1 cellular context compared by ENCODE assay signal in genomic region chr5:126788409-126788808, GRCh38.
TF ChIP-seq lines count a peak whose summit lies in the region.

No MANE protein-coding gene starts in this region.

TF ChIP-seq in GM12878, 131 proteins besides CTCF, POLR2A, EP300 and RAD21:
- TF ChIP-seq MLLT1 (IDR thresholded peaks at IDR 0.05) (peak; percentile 40; the same call in 1 of the 2 replicates), MTA2 (IDR thresholded peaks at IDR 0.05; ENCODE audit: low read depth) (peak; percentile 61; the same call in 1 of the 2 replicates), SMARCA5 (IDR thresholded peaks at IDR 0.05) (peak; percentile 43; the same call in 1 of the 2 replicates), ZNF217 (IDR thresholded peaks at IDR 0.05) (peak; percentile 69), IKZF2 (IDR thresholded peaks at IDR 0.05) (peak; percentile 51 to 60; a peak in 2 of 4 replicates), ATF7 (IDR thresholded peaks at IDR 0.05; ENCODE audit: low read depth) (peak; percentile 62), DPF2 (IDR thresholded peaks at IDR 0.05) (peak; percentile 31; the same call in 1 of the 2 replicates), NBN (IDR thresholded peaks at IDR 0.05) (peak; percentile 56; the same call in 1 of the 2 replicates)
- TF ChIP-seq, protein P1, sequence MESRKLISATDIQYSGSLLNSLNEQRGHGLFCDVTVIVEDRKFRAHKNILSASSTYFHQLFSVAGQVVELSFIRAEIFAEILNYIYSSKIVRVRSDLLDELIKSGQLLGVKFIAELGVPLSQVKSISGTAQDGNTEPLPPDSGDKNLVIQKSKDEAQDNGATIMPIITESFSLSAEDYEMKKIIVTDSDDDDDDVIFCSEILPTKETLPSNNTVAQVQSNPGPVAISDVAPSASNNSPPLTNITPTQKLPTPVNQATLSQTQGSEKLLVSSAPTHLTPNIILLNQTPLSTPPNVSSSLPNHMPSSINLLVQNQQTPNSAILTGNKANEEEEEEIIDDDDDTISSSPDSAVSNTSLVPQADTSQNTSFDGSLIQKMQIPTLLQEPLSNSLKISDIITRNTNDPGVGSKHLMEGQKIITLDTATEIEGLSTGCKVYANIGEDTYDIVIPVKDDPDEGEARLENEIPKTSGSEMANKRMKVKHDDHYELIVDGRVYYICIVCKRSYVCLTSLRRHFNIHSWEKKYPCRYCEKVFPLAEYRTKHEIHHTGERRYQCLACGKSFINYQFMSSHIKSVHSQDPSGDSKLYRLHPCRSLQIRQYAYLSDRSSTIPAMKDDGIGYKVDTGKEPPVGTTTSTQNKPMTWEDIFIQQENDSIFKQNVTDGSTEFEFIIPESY (IDR thresholded peaks at IDR 0.05), result peak; percentile 57; the same call in 1 of the 2 replicates
- TF ChIP-seq, protein P2, sequence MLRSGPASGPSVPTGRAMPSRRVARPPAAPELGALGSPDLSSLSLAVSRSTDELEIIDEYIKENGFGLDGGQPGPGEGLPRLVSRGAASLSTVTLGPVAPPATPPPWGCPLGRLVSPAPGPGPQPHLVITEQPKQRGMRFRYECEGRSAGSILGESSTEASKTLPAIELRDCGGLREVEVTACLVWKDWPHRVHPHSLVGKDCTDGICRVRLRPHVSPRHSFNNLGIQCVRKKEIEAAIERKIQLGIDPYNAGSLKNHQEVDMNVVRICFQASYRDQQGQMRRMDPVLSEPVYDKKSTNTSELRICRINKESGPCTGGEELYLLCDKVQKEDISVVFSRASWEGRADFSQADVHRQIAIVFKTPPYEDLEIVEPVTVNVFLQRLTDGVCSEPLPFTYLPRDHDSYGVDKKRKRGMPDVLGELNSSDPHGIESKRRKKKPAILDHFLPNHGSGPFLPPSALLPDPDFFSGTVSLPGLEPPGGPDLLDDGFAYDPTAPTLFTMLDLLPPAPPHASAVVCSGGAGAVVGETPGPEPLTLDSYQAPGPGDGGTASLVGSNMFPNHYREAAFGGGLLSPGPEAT (IDR thresholded peaks at IDR 0.05; ENCODE audit: low read depth), result 0 out of 2 replicates have a peak, but pooled peaks have one; percentile 33
